Comparison of ENCODE assay signal across 27 cellular contexts in genomic region chr6:23415819-23416427, GRCh38.
"Had no signal": no experiment of that assay in that cellular context is flagged by ENCODE, and none has a peak within 500 bp of the region (broad histone marks: within the 10 kb centered on the region; RNA-seq: fewer than 3 reads in every experiment).

No MANE protein-coding gene starts in this region.

- H2AFZ ChIP-seq: hepatocyte, parathyroid adenoma had no signal

- H3K36me3 ChIP-seq: ascending aorta, cardiac muscle cell, gastroesophageal sphincter, stomach, tibial nerve had no signal

- DNase-seq: activated CD4-positive, alpha-beta T cell treated with anti-CD3 and anti-CD28 coated beads for 36 hours; activated CD4-positive, CD25-positive, alpha-beta regulatory T cell; activated effector memory CD4-positive, alpha-beta T cell treated with anti-CD3 and anti-CD28 coated beads, Interleukin-2, amount 50 U/mL, for 16 hours; activated naive CD4-positive, alpha-beta T cell treated with anti-CD3 and anti-CD28 coated beads for 36 hours; activated naive CD8-positive, alpha-beta T cell treated with anti-CD3 and anti-CD28 coated beads, Interleukin-2, amount 10 ng/mL, durations not matched to agents 7 days and 5 days; cerebellar nuclear complex; dorsolateral prefrontal cortex; effector memory CD4-positive, alpha-beta T cell; erythroblast; left cardiac atrium; mammary epithelial cell; nucleus accumbens; psoas muscle; stimulated activated CD4-positive, alpha-beta T cell treated with anti-CD3 and anti-CD28 coated beads, Interleukin-15, amount 100 ng/mL, for 24 hours; stimulated activated CD4-positive, alpha-beta T cell treated with anti-CD3 and anti-CD28 coated beads, Interleukin-2, amount 100 ng/mL, for 24 hours; stimulated activated naive B cell treated with anti-CD40 and anti-IgM and Interleukin-4, amounts not matched to agents 10 μg/mL and 1 μg/mL and 100 μg/mL, for 72 hours; stomach had no signal

- H3K27ac Mint-ChIP-seq: activated CD4-positive, alpha-beta T cell treated with anti-CD3 and anti-CD28 coated beads for 36 hours; activated naive CD4-positive, alpha-beta T cell treated with anti-CD3 and anti-CD28 coated beads for 36 hours; activated naive CD8-positive, alpha-beta T cell treated with anti-CD3 and anti-CD28 coated beads, Interleukin-2, amount 10 ng/mL, durations not matched to agents 7 days and 5 days; stimulated activated naive B cell treated with anti-CD40 and anti-IgM and Interleukin-4, amounts not matched to agents 10 μg/mL and 1 μg/mL and 100 μg/mL, for 72 hours; T-helper 2 cell treated with Interferon-gamma antibody and Interleukin-4, amounts not matched to agents 5 μg/mL and 100 μg/mL, for 36 hours had no signal

- H3K9ac ChIP-seq: parathyroid adenoma had no signal

- H3K36me3 Mint-ChIP-seq: activated naive CD8-positive, alpha-beta T cell treated with anti-CD3 and anti-CD28 coated beads, Interleukin-2, amount 10 ng/mL, durations not matched to agents 7 days and 5 days; brain; stimulated activated naive B cell treated with anti-CD40 and anti-IgM and Interleukin-4, amounts not matched to agents 10 μg/mL and 1 μg/mL and 100 μg/mL, for 72 hours had no signal

- H3K4me2 ChIP-seq: hepatocyte had no signal

- FAIRE-seq: keratinocyte had no signal

- H3K79me2 ChIP-seq: hepatocyte, parathyroid adenoma had no signal

- H3K4me1 Mint-ChIP-seq: activated CD4-positive, alpha-beta T cell treated with anti-CD3 and anti-CD28 coated beads for 36 hours; activated naive CD8-positive, alpha-beta T cell treated with anti-CD3 and anti-CD28 coated beads, Interleukin-2, amount 10 ng/mL, durations not matched to agents 7 days and 5 days had no signal

- H3K9me3 ChIP-seq: ascending aorta, gastroesophageal sphincter, psoas muscle, stomach, tibial nerve had no signal

- H3K27me3 Mint-ChIP-seq: activated CD4-positive, alpha-beta T cell treated with anti-CD3 and anti-CD28 coated beads for 36 hours; activated naive CD8-positive, alpha-beta T cell treated with anti-CD3 and anti-CD28 coated beads, Interleukin-2, amount 10 ng/mL, durations not matched to agents 7 days and 5 days; brain; stimulated activated naive B cell treated with anti-CD40 and anti-IgM and Interleukin-4, amounts not matched to agents 10 μg/mL and 1 μg/mL and 100 μg/mL, for 72 hours had no signal

- H3K4me1 ChIP-seq: ascending aorta, parathyroid adenoma, psoas muscle, tibial nerve had no signal

- H3K27ac ChIP-seq: ascending aorta, cardiac muscle cell, coronary artery, dorsolateral prefrontal cortex, gastroesophageal sphincter, hepatocyte, parathyroid adenoma, psoas muscle, stomach, tibial nerve had no signal

- H3K9me3 Mint-ChIP-seq: activated naive CD8-positive, alpha-beta T cell treated with anti-CD3 and anti-CD28 coated beads, Interleukin-2, amount 10 ng/mL, durations not matched to agents 7 days and 5 days; T-helper 2 cell treated with Interferon-gamma antibody and Interleukin-4, amounts not matched to agents 5 μg/mL and 100 μg/mL, for 36 hours had no signal

- H3K4me3 ChIP-seq: ascending aorta, cardiac muscle cell, coronary artery, dorsolateral prefrontal cortex, gastroesophageal sphincter, hepatocyte, psoas muscle, stomach, tibial nerve had no signal

- H3K27me3 ChIP-seq: ascending aorta, cardiac muscle cell, dorsolateral prefrontal cortex, gastroesophageal sphincter, hepatocyte, stomach, tibial nerve had no signal

- H3K4me3 Mint-ChIP-seq: activated CD4-positive, alpha-beta T cell treated with anti-CD3 and anti-CD28 coated beads for 36 hours; activated naive CD4-positive, alpha-beta T cell treated with anti-CD3 and anti-CD28 coated beads for 36 hours; activated naive CD8-positive, alpha-beta T cell treated with anti-CD3 and anti-CD28 coated beads, Interleukin-2, amount 10 ng/mL, durations not matched to agents 7 days and 5 days; brain; stimulated activated naive B cell treated with anti-CD40 and anti-IgM and Interleukin-4, amounts not matched to agents 10 μg/mL and 1 μg/mL and 100 μg/mL, for 72 hours; T-helper 2 cell treated with Interferon-gamma antibody and Interleukin-4, amounts not matched to agents 5 μg/mL and 100 μg/mL, for 36 hours had no signal
